In genomic region chr11:64878223-64878493, GRCh38 we compare ENCODE assay signal across 8 cellular contexts. TPM values are rescaled to one million over a fixed set of nuclear protein-coding genes. Genes with fewer than 3 reads are reported as not detected.
DNase-seq lines count a peak whose midpoint lies in the region; ATAC-seq and TF ChIP-seq lines count a peak whose summit lies in the region.

No MANE protein-coding gene starts in this region.

- H3K4me3 Mint-ChIP-seq in activated CD4-positive, alpha-beta T cell treated with anti-CD3 and anti-CD28 coated beads, Interleukin-2, amount 10 ng/mL, durations not matched to agents 24 days and 14 days: peak overlapping the region; percentile 100

- H3K9me3 Mint-ChIP-seq in activated CD4-positive, alpha-beta T cell treated with anti-CD3 and anti-CD28 coated beads, Interleukin-2, amount 10 ng/mL, durations not matched to agents 24 days and 14 days: no peaks in the 10 kb centered on the region

- DNase-seq in activated CD4-positive, alpha-beta T cell treated with anti-CD3 and anti-CD28 coated beads, Interleukin-2, amount 10 ng/mL, durations not matched to agents 24 days and 14 days: no peak
- DNase-seq in activated CD4-positive, alpha-beta T cell treated with anti-CD3 and anti-CD28 coated beads, Interleukin-2, amount 50 U/mL, for 1 hour: no peak
- DNase-seq in RWPE2 (ENCODE audit: low spot score): peak; percentile 71
- no peak for DNase-seq in A172 (ENCODE audit: low spot score)
- no peak for DNase-seq in SKM-1 treated with dmso at 0.1 percent for 144 hours (lab: John Stamatoyannopoulos, UW; ENCODE audit: unreplicated experiment)

- H3K9me3 ChIP-seq in RWPE2 (ENCODE audit: severe bottlenecking): no peaks in the 10 kb centered on the region
- no peaks in the 10 kb centered on the region for H3K9me3 ChIP-seq in neutrophil

- peaks cover 61% of the 10 kb centered on the region for H3K4me1 Mint-ChIP-seq in activated CD4-positive, alpha-beta T cell treated with anti-CD3 and anti-CD28 coated beads, Interleukin-2, amount 10 ng/mL, durations not matched to agents 24 days and 14 days

- H3K36me3 Mint-ChIP-seq in activated CD4-positive, alpha-beta T cell treated with anti-CD3 and anti-CD28 coated beads, Interleukin-2, amount 10 ng/mL, durations not matched to agents 24 days and 14 days (ENCODE audit: low read depth): peaks cover 36% of the 10 kb centered on the region

- H3K27ac Mint-ChIP-seq in activated CD4-positive, alpha-beta T cell treated with anti-CD3 and anti-CD28 coated beads, Interleukin-2, amount 10 ng/mL, durations not matched to agents 24 days and 14 days: peak overlapping the region; percentile 86

- intact Hi-C loops in activated CD4-positive, alpha-beta T cell treated with anti-CD3 and anti-CD28 coated beads, Interleukin-2, amount 10 ng/mL, durations not matched to agents 24 days and 14 days (cut with micrococcal nuclease): loop anchor here (1.0 to 2.0 kb wide), 6 partner anchors 10 to 47 kb away; partner anchors contain the start of genes ATG2A and PPP2R5B

- H3K27me3 Mint-ChIP-seq in activated CD4-positive, alpha-beta T cell treated with anti-CD3 and anti-CD28 coated beads, Interleukin-2, amount 10 ng/mL, durations not matched to agents 24 days and 14 days: no peaks in the 10 kb centered on the region

- H3K36me3 ChIP-seq in RWPE2 (ENCODE audit: low read depth) (peaks cover 35% of the 10 kb centered on the region), neutrophil (peaks cover 15% of the 10 kb centered on the region)

- TF ChIP-seq CTCF in RWPE2 (IDR thresholded peaks at IDR 0.05; ENCODE audit: poor library complexity, severe bottlenecking) (no peak), neutrophil (IDR thresholded peaks at IDR 0.05) (no peak)

- H3K27me3 ChIP-seq in RWPE2 (ENCODE audit: insufficient read depth, poor library complexity, severe bottlenecking) (no peaks in the 10 kb centered on the region), neutrophil (no peaks in the 10 kb centered on the region)

- peak overlapping the region; percentile 62 for H3K27ac ChIP-seq in RWPE2 (ENCODE audit: poor library complexity, severe bottlenecking)
- peak overlapping the region; percentile 99 for H3K27ac ChIP-seq in neutrophil

- ATAC-seq in RWPE2 (ENCODE audit: low read depth) (no peak; the same call in 2 of the 3 replicates), esophagus mucosa (peak; percentile 35), HG02571 (IDR thresholded peaks at IDR 0.05; ENCODE audit: unreplicated experiment) (no peak)

- H3K4me3 ChIP-seq in RWPE2 (ENCODE audit: severe bottlenecking) (peak overlapping the region; percentile 83), neutrophil (ENCODE audit: low read depth in 1 of 2, low read length in 1 of 2) (peak overlapping the region; percentile 78 to 100)

- no peaks in the 10 kb centered on the region for H3K4me1 ChIP-seq in RWPE2 (ENCODE audit: insufficient read depth, poor library complexity, severe bottlenecking)
- peaks cover 64 to 73% of the 10 kb centered on the region in 2 experiments for H3K4me1 ChIP-seq in neutrophil (ENCODE audit: control insufficient read depth in 1 of 2, insufficient read depth in 1 of 2, low read depth in 1 of 2, low read length in 1 of 2)

RNA-seq across cellular contexts. Expression of gene EHD1, which starts 0.3 kb away (rescaled TPM):
- total RNA-seq in activated CD4-positive, alpha-beta T cell treated with anti-CD3 and anti-CD28 coated beads, Interleukin-2, amount 10 ng/mL, durations not matched to agents 24 days and 14 days: 93.0 and 101 TPM in 2 replicates
- total RNA-seq in esophagus mucosa: 25.6 TPM
- 81.4 and 117 TPM in 2 replicates for total RNA-seq in A172 (2014; rRNA removed; shearing (Covaris generic))

RNA-seq across cellular contexts. Expression of gene CDC42BPG, which starts 33.7 kb away (rescaled TPM):
- 0.05 TPM in 2 replicates for total RNA-seq in activated CD4-positive, alpha-beta T cell treated with anti-CD3 and anti-CD28 coated beads, Interleukin-2, amount 10 ng/mL, durations not matched to agents 24 days and 14 days
- 20.5 TPM for total RNA-seq in esophagus mucosa
- 3.7 and 4.1 TPM in 2 replicates for total RNA-seq in A172 (2014; rRNA removed; shearing (Covaris generic))

RNA-seq across cellular contexts. Expression of gene ATG2A, which starts 38.9 kb away (rescaled TPM):
- total RNA-seq in activated CD4-positive, alpha-beta T cell treated with anti-CD3 and anti-CD28 coated beads, Interleukin-2, amount 10 ng/mL, durations not matched to agents 24 days and 14 days: 22.5 and 23.1 TPM in 2 replicates
- total RNA-seq in esophagus mucosa: 10.7 TPM
- 10.7 and 15.1 TPM in 2 replicates for total RNA-seq in A172 (2014; rRNA removed; shearing (Covaris generic))

RNA-seq across cellular contexts. Expression of gene PPP2R5B, which starts 46.3 kb away (rescaled TPM):
- 11.4 and 16.7 TPM in 2 replicates for total RNA-seq in activated CD4-positive, alpha-beta T cell treated with anti-CD3 and anti-CD28 coated beads, Interleukin-2, amount 10 ng/mL, durations not matched to agents 24 days and 14 days
- 7.0 TPM for total RNA-seq in esophagus mucosa
- total RNA-seq in A172 (2014; rRNA removed; shearing (Covaris generic)): 18.4 and 19.6 TPM in 2 replicates

RNA-seq across cellular contexts. Expression of gene GPHA2, which starts 57.5 kb away (rescaled TPM):
- total RNA-seq in activated CD4-positive, alpha-beta T cell treated with anti-CD3 and anti-CD28 coated beads, Interleukin-2, amount 10 ng/mL, durations not matched to agents 24 days and 14 days: not detected in 2 replicates
- total RNA-seq in esophagus mucosa: not detected
- not detected in 2 replicates for total RNA-seq in A172 (2014; rRNA removed; shearing (Covaris generic))
